14 cellular contexts compared by ENCODE assay signal in the genomic region with DNA sequence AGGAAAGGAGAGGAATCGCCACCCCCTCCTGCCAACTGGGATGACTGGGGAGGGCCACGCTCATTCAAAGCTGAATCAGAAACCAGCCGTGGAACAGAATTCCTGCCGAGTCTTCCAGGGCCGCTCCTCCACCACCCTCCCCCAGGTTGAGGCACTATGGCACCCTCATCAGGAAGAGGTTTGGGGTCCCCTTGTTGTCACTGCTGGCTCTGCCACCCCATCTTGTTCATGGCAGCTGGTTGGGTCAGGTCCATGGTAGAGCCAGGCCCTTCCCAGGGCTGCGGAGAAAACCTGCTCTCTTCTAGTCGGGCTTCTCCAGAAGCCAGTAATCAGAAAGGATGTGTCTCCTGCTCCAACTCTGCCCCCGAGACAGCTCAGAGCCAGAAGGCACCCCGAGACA. TPM values are rescaled to one million over a fixed set of nuclear protein-coding genes. Genes with fewer than 3 reads are reported as not detected.
DNase-seq lines count a peak whose midpoint lies in the region; ATAC-seq and TF ChIP-seq lines count a peak whose summit lies in the region.
"Had no signal": no experiment of that assay in that cellular context is flagged by ENCODE, and none has a peak within 500 bp of the region (broad histone marks: within the 10 kb centered on the region; RNA-seq: fewer than 3 reads in every experiment).

No MANE protein-coding gene starts in this region.

- no peak overlapping the region for H3K4ac ChIP-seq in IMR-90 (ENCODE audit: low read depth, low read length)
- H3K4ac ChIP-seq in neuronal stem cell (ENCODE audit: low read length), result no peak overlapping the region

- H2AK5ac ChIP-seq in IMR-90 (ENCODE audit: low read depth, low read length) (no peak overlapping the region), neuronal stem cell (ENCODE audit: low read depth, low read length) (no peak overlapping the region)

- H3K4me3 ChIP-seq in IMR-90 (ENCODE audit: insufficient read depth, low read depth, low read length) (no peak overlapping the region), neuronal stem cell (ENCODE audit: low read length in 2 of 2) (no peak overlapping the region)
- H3K4me3 ChIP-seq: A549, GM23338 had no signal

- no peak overlapping the region for H4K5ac ChIP-seq in IMR-90 (ENCODE audit: low read depth, low read length)

- H3K23ac ChIP-seq in IMR-90 (ENCODE audit: low read depth, low read length) (no peak overlapping the region), neuronal stem cell (ENCODE audit: low read depth, low read length, poor library complexity) (no peak overlapping the region)

- H3K27me3 Mint-ChIP-seq in CD4-positive, alpha-beta T cell, result no peaks in the 10 kb centered on the region

- ATAC-seq in CD4-positive, alpha-beta T cell (ENCODE audit: poor library complexity), result no peak
- no peak for ATAC-seq in IMR-90 (ENCODE audit: low read depth)
- no peak for ATAC-seq in GM18502 (IDR thresholded peaks at IDR 0.05; ENCODE audit: poor library complexity, unreplicated experiment)
- ATAC-seq: A549, GM23338 had no signal

- peaks cover 21% of the 10 kb centered on the region for H3K4me1 Mint-ChIP-seq in CD4-positive, alpha-beta T cell (ENCODE audit: low read depth)
- H3K4me1 Mint-ChIP-seq: H9 had no signal

- H3K36me3 ChIP-seq in IMR-90 (ENCODE audit: control insufficient read depth, insufficient read depth, low read length) (no peaks in the 10 kb centered on the region), neuronal stem cell (replicated peaks in 1 of 2; ENCODE audit: control insufficient read depth in 2 of 2, insufficient read depth in 2 of 2, low read length in 2 of 2) (no peaks in the 10 kb centered on the region)

- in situ Hi-C loops in IMR-90 (cut with MboI; ENCODE audit: low sequenced_read_pairs), result no loop called here

- no peak for TF ChIP-seq CTCF in CD4-positive, alpha-beta T cell (IDR thresholded peaks at IDR 0.05)
- no peak for TF ChIP-seq CTCF in IMR-90 (conservative IDR thresholded peaks at IDR 0.05; ENCODE audit: low read depth, low read length)

- H4K91ac ChIP-seq in IMR-90 (ENCODE audit: insufficient read depth, low read depth, low read length) (no peak overlapping the region), neuronal stem cell (ENCODE audit: low read depth, low read length, poor library complexity) (no peak overlapping the region)

- no peak overlapping the region for H3K56ac ChIP-seq in IMR-90 (ENCODE audit: extremely low read depth, insufficient read depth, low read length)

- H3K27ac Mint-ChIP-seq in CD4-positive, alpha-beta T cell, result peak overlapping the region; percentile 95
- H3K27ac Mint-ChIP-seq: CD4-positive, CD25-positive, alpha-beta regulatory T cell; GM23338; H9 had no signal

- no TSS peak for BruUV-seq in IMR-90 (replicated peaks; lab: Mats Ljungman, UMichigan)

- H3K4me1 ChIP-seq in IMR-90 (ENCODE audit: control insufficient read depth, insufficient read depth, low read length) (no peaks in the 10 kb centered on the region), neuronal stem cell (ENCODE audit: control insufficient read depth in 2 of 2, insufficient read depth in 1 of 2, low read depth in 1 of 2, low read length in 2 of 2) (no peaks in the 10 kb centered on the region)
- H3K4me1 ChIP-seq: A549 had no signal

- H3K4me2 ChIP-seq in IMR-90 (ENCODE audit: low read depth, low read length) (no peak overlapping the region), neuronal stem cell (ENCODE audit: insufficient read depth, low read length, poor library complexity, severe bottlenecking) (no peak overlapping the region)
- H3K4me2 ChIP-seq: A549, GM23338 had no signal

- POLR2A ChIA-PET in CD4-positive, alpha-beta T cell (lab: Charles Lee), result no interaction called here
- POLR2A ChIA-PET in IMR-90 (lab: Charles Lee; ENCODE audit: unreplicated experiment), result interaction anchor here (0.6 kb wide), 1 partner anchor 132 kb away, joined by 3 read pairs; no protein-coding TSS in a partner anchor

- peak overlapping the region; percentile 33 for H2AFZ ChIP-seq in IMR-90 (replicated peaks; ENCODE audit: low read length, poor library complexity)
- H2AFZ ChIP-seq in neuronal stem cell (ENCODE audit: low read length), result no peak overlapping the region
- H2AFZ ChIP-seq: GM23338 had no signal

- H3K79me1 ChIP-seq in IMR-90 (ENCODE audit: low read depth in 1 of 2, low read length in 2 of 2) (no peaks in the 10 kb centered on the region), neuronal stem cell (ENCODE audit: low read depth, low read length) (no peaks in the 10 kb centered on the region)

- H2BK12ac ChIP-seq in neuronal stem cell (ENCODE audit: low read length), result no peak overlapping the region

- dilution Hi-C loops in IMR-90 (cut with HindIII; ENCODE audit: low sequenced_read_pairs, unreplicated experiment), result no loop called here

- WGBS in IMR-90 (ENCODE audit: extremely low coverage in 2 of 2, insufficient read length in 1 of 2), 2 experiments, result no CpG with 5 or more reads among the region's 9 CpGs
- no CpG with 5 or more reads among the region's 9 CpGs for WGBS in neuronal stem cell (ENCODE audit: extremely low coverage in 2 of 2, insufficient read length in 2 of 2, insufficient replicate concordance in 1 of 2), 2 donors

- H3K4me3 Mint-ChIP-seq in CD4-positive, alpha-beta T cell, result no peak overlapping the region
- H3K4me3 Mint-ChIP-seq: CD4-positive, CD25-positive, alpha-beta regulatory T cell; GM23338; H9; IgD-negative memory B cell had no signal

- H2BK5ac ChIP-seq in IMR-90 (ENCODE audit: low read depth, low read length, poor library complexity, severe bottlenecking) (no peak overlapping the region), neuronal stem cell (ENCODE audit: low read length) (no peak overlapping the region)

- TF ChIP-seq POLR2A in IMR-90 (IDR thresholded peaks at IDR 0.05; ENCODE audit: low read depth, low read length), result no peak

- H3K18ac ChIP-seq in IMR-90 (ENCODE audit: low read depth, low read length) (no peak overlapping the region), neuronal stem cell (ENCODE audit: low read length) (no peak overlapping the region)

- H2BK15ac ChIP-seq in IMR-90 (ENCODE audit: low read depth, low read length), result no peak overlapping the region
- H2BK15ac ChIP-seq in neuronal stem cell (ENCODE audit: low read length), result no peak overlapping the region

- H3K14ac ChIP-seq in IMR-90 (replicated peaks; ENCODE audit: low read depth, low read length) (no peak overlapping the region), neuronal stem cell (ENCODE audit: low read length) (peak overlapping the region; percentile 82)

- H4K20me1 ChIP-seq in IMR-90 (ENCODE audit: insufficient read depth, low read length), result no peaks in the 10 kb centered on the region

- intact Hi-C loops in CD4-positive, alpha-beta T cell (cut with DNase I, micrococcal nuclease), result no loop called here
- intact Hi-C loops in IMR-90 (cut with micrococcal nuclease), result no loop called here

- no peak overlapping the region for H3K9ac ChIP-seq in IMR-90 (ENCODE audit: low read depth, low read length)
- H3K9ac ChIP-seq in neuronal stem cell (ENCODE audit: low read depth, low read length, poor library complexity), result no peak overlapping the region

- H2BK120ac ChIP-seq in IMR-90 (ENCODE audit: low read depth, low read length) (no peak overlapping the region), neuronal stem cell (ENCODE audit: low read depth, low read length) (no peak overlapping the region)

- H3K27me3 ChIP-seq in CD4-positive, alpha-beta T cell (ENCODE audit: control insufficient read depth, insufficient read depth, low read length), result no peaks in the 10 kb centered on the region
- H3K27me3 ChIP-seq in IMR-90 (ENCODE audit: control insufficient read depth, insufficient read depth, low read length) (peaks cover 2% of the 10 kb centered on the region; the same call in 1 of the 2 replicates), neuronal stem cell (ENCODE audit: control insufficient read depth in 3 of 3, insufficient read depth in 3 of 3, low read depth in 1 of 3, low read length in 3 of 3) (no peaks in the 10 kb centered on the region)

- H2BK20ac ChIP-seq in IMR-90 (ENCODE audit: low read depth, low read length), result no peak overlapping the region

- H3K9me3 Mint-ChIP-seq in CD4-positive, alpha-beta T cell, result no peaks in the 10 kb centered on the region
- H3K9me3 Mint-ChIP-seq: GM23338, IgD-negative memory B cell had no signal

- no peaks in the 10 kb centered on the region for H3K9me3 ChIP-seq in CD4-positive, alpha-beta T cell (ENCODE audit: control insufficient read depth, low read length)
- no peaks in the 10 kb centered on the region; the same call in 1 of the 2 replicates for H3K9me3 ChIP-seq in IMR-90 (ENCODE audit: control insufficient read depth, insufficient read depth, low read length)
- H3K9me3 ChIP-seq in neuronal stem cell (replicated peaks in 1 of 2; ENCODE audit: control insufficient read depth in 2 of 2, insufficient read depth in 1 of 2, low read depth in 1 of 2, low read length in 2 of 2), result no peaks in the 10 kb centered on the region
- H3K9me3 ChIP-seq: A549 had no signal

- TF ChIP-seq RAD21 in IMR-90 (IDR thresholded peaks at IDR 0.05; ENCODE audit: low read length), result no peak

- H3K36me3 Mint-ChIP-seq in CD4-positive, alpha-beta T cell (ENCODE audit: low read depth), result no peaks in the 10 kb centered on the region
- H3K36me3 Mint-ChIP-seq: CD4-positive, CD25-positive, alpha-beta regulatory T cell; IgD-negative memory B cell had no signal

- H4K8ac ChIP-seq in IMR-90 (ENCODE audit: low read depth in 2 of 2, low read length in 2 of 2), result no peak overlapping the region
- H4K8ac ChIP-seq in neuronal stem cell (ENCODE audit: low read depth, low read length), result no peak overlapping the region

- H3K9me1 ChIP-seq in IMR-90 (ENCODE audit: insufficient read depth, low read length), result no peaks in the 10 kb centered on the region

- no peak overlapping the region for H2AK9ac ChIP-seq in IMR-90 (replicated peaks; ENCODE audit: low read depth, low read length, poor library complexity)

- CTCF ChIA-PET in CD4-positive, alpha-beta T cell (lab: Charles Lee), result interaction anchor here (1.1 kb wide), 1 partner anchor 95 kb away, joined by 3 read pairs; no protein-coding TSS in a partner anchor
- CTCF ChIA-PET in IMR-90 (lab: Yijun Ruan, JAX), result no interaction called here

- DNase-seq in CD4-positive, alpha-beta T cell, result no peak
- no peak for DNase-seq in IMR-90
- DNase-seq in neuronal stem cell (ENCODE audit: low spot score), result no peak
- DNase-seq in GDM1 (lab: John Stamatoyannopoulos, UW), result no peak
- no peak for DNase-seq in AG08396 (ENCODE audit: low spot score)
- DNase-seq: CD4-positive, CD25-positive, alpha-beta regulatory T cell; DMS79; H9; KG1 had no signal

- no peak overlapping the region for H3K27ac ChIP-seq in CD4-positive, alpha-beta T cell (ENCODE audit: low read depth, low read length)
- H3K27ac ChIP-seq in IMR-90 (ENCODE audit: insufficient read depth, low read length) (no peak overlapping the region), neuronal stem cell (replicated peaks; ENCODE audit: low read length) (no peak overlapping the region)
- H3K27ac ChIP-seq: A549 had no signal

TF ChIP-seq in IMR-90, 13 proteins besides CTCF, POLR2A, EP300 and RAD21 (continues in another document):
- TF ChIP-seq FOS (IDR thresholded peaks at IDR 0.05; ENCODE audit: low read depth, low read length), result no peak

RNA-seq across cellular contexts. Expression of gene KCNJ12, which starts 41.8 kb away (rescaled TPM):
- total RNA-seq in CD4-positive, alpha-beta T cell, result under 1 TPM in 1 of 2 experiments, not detected in 1; 0.11 TPM
- total RNA-seq in IMR-90 (2012; rRNA removed), result under 0.01 and 0.28 TPM in 2 replicates
- 0.10 and 0.13 TPM in 2 replicates for polyA plus RNA-seq in IMR-90 (2012; rRNA removed)
- 0.14 and 0.32 TPM in 2 replicates for polyA plus RNA-seq in IMR-90 (2012; cell fraction: cytosol; rRNA removed)
- polyA plus RNA-seq in IMR-90 (2012; cell fraction: nucleus; rRNA removed; ENCODE audit: low replicate concordance), result 0.13 and 0.17 TPM in 2 replicates
- 0.78 TPM for polyA plus RNA-seq in neuronal stem cell (2013, experiment 1 of 2)
- 0.89 TPM for polyA plus RNA-seq in neuronal stem cell (2013, experiment 2 of 2)
- total RNA-seq: HT-29 had no signal
- polyA plus RNA-seq: CD4-positive, CD25-positive, alpha-beta regulatory T cell; IgD-negative memory B cell had no signal
